26 cellular contexts compared by ENCODE assay signal in genomic region chr10:73219384-73219783, GRCh38.
"Had no signal": no experiment of that assay in that cellular context is flagged by ENCODE, and none has a peak within 500 bp of the region (broad histone marks: within the 10 kb centered on the region; RNA-seq: fewer than 3 reads in every experiment).

No MANE protein-coding gene starts in this region.

- H3K27me3 Mint-ChIP-seq: dendritic cell treated with granulocyte-macrophage colony-stimulating factor and Interleukin-4, amounts not matched to agents 40 ng/mL and 50 ng/mL, for 4 days; effector memory CD8-positive, alpha-beta T cell; naive B cell; naive thymus-derived CD8-positive, alpha-beta T cell had no signal

- FAIRE-seq: endometrium, islet of Langerhans had no signal

- H3K36me3 ChIP-seq: colonic mucosa had no signal

- ATAC-seq: effector memory CD8-positive, alpha-beta T cell; esophagus mucosa; gastrocnemius medialis; heart right ventricle; left colon; left lung; left ventricle myocardium superior; lower lobe of right lung; mucosa of descending colon; naive thymus-derived CD8-positive, alpha-beta T cell had no signal

- H3K4me3 Mint-ChIP-seq: dendritic cell treated with granulocyte-macrophage colony-stimulating factor and Interleukin-4, amounts not matched to agents 40 ng/mL and 50 ng/mL, for 4 days; effector memory CD8-positive, alpha-beta T cell; endodermal cell; mesothelial cell of epicardium; naive B cell; naive thymus-derived CD8-positive, alpha-beta T cell had no signal

- H3K27ac Mint-ChIP-seq: dendritic cell treated with granulocyte-macrophage colony-stimulating factor and Interleukin-4, amounts not matched to agents 40 ng/mL and 50 ng/mL, for 4 days; effector memory CD8-positive, alpha-beta T cell; mesothelial cell of epicardium; naive thymus-derived CD8-positive, alpha-beta T cell had no signal

- H3K4me3 ChIP-seq: colonic mucosa, esophagus squamous epithelium, gastrocnemius medialis, heart right ventricle, left lung, lower lobe of right lung, mucosa of descending colon had no signal

- DNase-seq: colonic mucosa; cortex of kidney; effector CD8-positive, alpha-beta T cell; effector memory CD8-positive, alpha-beta T cell; endodermal cell; esophagus squamous epithelium; gastrocnemius medialis; glutamatergic neuron; head of caudate nucleus; heart right ventricle; hippocampal formation; kidney; kidney glomerular epithelial cell; left colon; left lung; left ventricle myocardium superior; lower lobe of right lung; mucosa of descending colon; naive B cell had no signal

- H3K27ac ChIP-seq: colonic mucosa, epithelial cell of prostate, esophagus squamous epithelium, gastrocnemius medialis, heart right ventricle, left lung, lower lobe of right lung had no signal

- H3K9me3 ChIP-seq: colonic mucosa, esophagus squamous epithelium, gastrocnemius medialis, heart right ventricle, left lung, lower lobe of right lung, mucosa of descending colon had no signal

- H3K9me3 Mint-ChIP-seq: dendritic cell treated with granulocyte-macrophage colony-stimulating factor and Interleukin-4, amounts not matched to agents 40 ng/mL and 50 ng/mL, for 4 days; effector memory CD8-positive, alpha-beta T cell; endodermal cell had no signal

- H3K27me3 ChIP-seq: colonic mucosa, esophagus squamous epithelium, gastrocnemius medialis, heart right ventricle, left lung had no signal

- H3K4me1 ChIP-seq: colonic mucosa, esophagus squamous epithelium, gastrocnemius medialis, heart right ventricle, left lung, lower lobe of right lung had no signal
